Comparison of ENCODE assay signal across 1 cellular context in genomic region chr21:39182484-39183271, GRCh38.
TF ChIP-seq lines count a peak whose summit lies in the region.

No MANE protein-coding gene starts in this region.

TF ChIP-seq in HEK293, 187 proteins besides CTCF, POLR2A, EP300 and RAD21 (continued from another document):
- TF ChIP-seq ZNF768 (tag by site-specific recombination; IDR thresholded peaks at IDR 0.05), result no peak
- peak; percentile 59; the same call in 1 of the 2 replicates for TF ChIP-seq ZNF692 (tag by site-specific recombination; IDR thresholded peaks at IDR 0.05)
- peak; percentile 25; the same call in 1 of the 2 replicates for TF ChIP-seq TSHZ1 (tag by site-specific recombination; IDR thresholded peaks at IDR 0.05; ENCODE audit: borderline replicate concordance)
- TF ChIP-seq ZNF302 (tag by site-specific recombination; IDR thresholded peaks at IDR 0.05; ENCODE audit: low read depth), result no peak
- no peak for TF ChIP-seq ZNF10 (tag by site-specific recombination; IDR thresholded peaks at IDR 0.05)
- no peak for TF ChIP-seq ZBTB8A (tag by site-specific recombination; IDR thresholded peaks at IDR 0.05)
- TF ChIP-seq PRDM1 (tag by site-specific recombination; IDR thresholded peaks at IDR 0.05), result no peak
- TF ChIP-seq ZBTB11 (tag by site-specific recombination; conservative IDR thresholded peaks at IDR 0.05; ENCODE audit: low read depth), result no peak
- no peak for TF ChIP-seq HOXD13 (CRISPR knock-in tag; IDR thresholded peaks at IDR 0.05; ENCODE audit: borderline replicate concordance)
- TF ChIP-seq ZSCAN16 (tag by site-specific recombination; IDR thresholded peaks at IDR 0.05), result no peak
